In the genomic region with DNA sequence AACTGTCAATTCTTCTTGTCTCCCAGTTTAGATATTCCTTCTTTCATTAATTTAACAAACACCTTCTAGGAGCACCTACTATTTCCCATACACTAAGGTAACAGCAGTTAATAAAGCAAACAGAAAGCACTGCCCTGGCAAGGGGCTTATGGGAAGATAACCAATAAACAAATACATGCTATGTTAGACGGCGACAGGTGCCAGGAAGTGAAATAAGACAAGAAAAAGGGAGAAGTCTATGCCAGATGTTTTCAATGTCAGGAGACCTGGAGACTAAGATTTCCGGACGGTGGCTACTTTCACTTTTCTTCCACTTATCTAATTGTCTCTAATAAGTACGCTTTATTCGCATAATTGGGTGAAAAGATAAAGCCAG, we compare ENCODE assay signal across 8 cellular contexts. TPM values are rescaled to one million over a fixed set of nuclear protein-coding genes. Genes with fewer than 3 reads are reported as not detected.
DNase-seq lines count a peak whose midpoint lies in the region; ATAC-seq and TF ChIP-seq lines count a peak whose summit lies in the region.

No MANE protein-coding gene starts in this region.

- H3K9me3 Mint-ChIP-seq in nephron progenitor cell, result peaks cover 40% of the 10 kb centered on the region

- in situ Hi-C loops in SK-MEL-5 (cut with HindIII; ENCODE audit: low pct_unique_long_range_greater_than_20kb, low sequenced_read_pairs), result no loop called here

- peak overlapping the region; percentile 78 for H3K27ac Mint-ChIP-seq in nephron progenitor cell

- H3K4me1 Mint-ChIP-seq in nephron progenitor cell, result peaks cover 44% of the 10 kb centered on the region

- no peaks in the 10 kb centered on the region for H3K4me1 ChIP-seq in BE2C

- ATAC-seq in GM18868 (IDR thresholded peaks at IDR 0.05; ENCODE audit: unreplicated experiment) (peak; percentile 46), HG03103 (IDR thresholded peaks at IDR 0.05; ENCODE audit: low read depth, unreplicated experiment) (peak; percentile 38)

- H3K9me3 ChIP-seq in BE2C, result no peaks in the 10 kb centered on the region

- no peaks in the 10 kb centered on the region for H3K27me3 ChIP-seq in BE2C

- H3K4me3 ChIP-seq in BE2C (ENCODE audit: low read depth, low read length), result peak overlapping the region; percentile 79

- no peak for DNase-seq in BE2C
- DNase-seq in SK-MEL-5 (ENCODE audit: low read depth, low spot score), result peak; percentile 13
- DNase-seq in epithelial cell of prostate (ENCODE audit: low read depth, low spot score), result no peak
- DNase-seq in nephron progenitor cell, result no peak
- no peak for DNase-seq in Ammon's horn (ENCODE audit: low spot score)
- no peak for DNase-seq in activated CD4-positive, CD25-positive, alpha-beta regulatory T cell (lab: John Stamatoyannopoulos, UW)

- peak overlapping the region; percentile 97 for H3K4me3 Mint-ChIP-seq in nephron progenitor cell

- no peaks in the 10 kb centered on the region for H3K36me3 ChIP-seq in BE2C

- H3K36me3 Mint-ChIP-seq in nephron progenitor cell (ENCODE audit: low read depth), result peaks cover 43% of the 10 kb centered on the region

- no peak for TF ChIP-seq CTCF in BE2C (IDR thresholded peaks at IDR 0.05; ENCODE audit: low read depth, low read length)
- no peak for TF ChIP-seq CTCF in nephron progenitor cell (IDR thresholded peaks at IDR 0.05)

- peaks cover 5% of the 10 kb centered on the region for H3K27me3 Mint-ChIP-seq in nephron progenitor cell (ENCODE audit: low read depth, poor library complexity)

- H3K27ac ChIP-seq in epithelial cell of prostate, result peak overlapping the region; percentile 59

RNA-seq across cellular contexts. Expression of a gene that starts 32.5 kb away (rescaled TPM):
- polyA plus RNA-seq in BE2C (2012; ENCODE audit: insufficient read depth, insufficient read length, low read depth), result 4.2 TPM
- 3.2 and 4.5 TPM in 2 replicates for total RNA-seq in SK-MEL-5 (2014; rRNA removed; shearing (Covaris generic))
- 4.3 and 5.2 TPM in 2 replicates for polyA plus RNA-seq in SK-MEL-5 (2015; cell fraction: cytosol; rRNA removed)
- polyA plus RNA-seq in SK-MEL-5 (2015; cell fraction: nucleus; rRNA removed), result 10.0 and 11.9 TPM in 2 replicates

RNA-seq across cellular contexts. Expression of a gene that starts 45.0 kb away (rescaled TPM):
- 2.8 TPM for polyA plus RNA-seq in BE2C (2012; ENCODE audit: insufficient read depth, insufficient read length, low read depth)
- total RNA-seq in SK-MEL-5 (2014; rRNA removed; shearing (Covaris generic)), result 1.1 and 2.1 TPM in 2 replicates
- 1.0 and 1.4 TPM in 2 replicates for polyA plus RNA-seq in SK-MEL-5 (2015; cell fraction: cytosol; rRNA removed)
- polyA plus RNA-seq in SK-MEL-5 (2015; cell fraction: nucleus; rRNA removed), result 5.0 and 5.3 TPM in 2 replicates
